In the genomic region with DNA sequence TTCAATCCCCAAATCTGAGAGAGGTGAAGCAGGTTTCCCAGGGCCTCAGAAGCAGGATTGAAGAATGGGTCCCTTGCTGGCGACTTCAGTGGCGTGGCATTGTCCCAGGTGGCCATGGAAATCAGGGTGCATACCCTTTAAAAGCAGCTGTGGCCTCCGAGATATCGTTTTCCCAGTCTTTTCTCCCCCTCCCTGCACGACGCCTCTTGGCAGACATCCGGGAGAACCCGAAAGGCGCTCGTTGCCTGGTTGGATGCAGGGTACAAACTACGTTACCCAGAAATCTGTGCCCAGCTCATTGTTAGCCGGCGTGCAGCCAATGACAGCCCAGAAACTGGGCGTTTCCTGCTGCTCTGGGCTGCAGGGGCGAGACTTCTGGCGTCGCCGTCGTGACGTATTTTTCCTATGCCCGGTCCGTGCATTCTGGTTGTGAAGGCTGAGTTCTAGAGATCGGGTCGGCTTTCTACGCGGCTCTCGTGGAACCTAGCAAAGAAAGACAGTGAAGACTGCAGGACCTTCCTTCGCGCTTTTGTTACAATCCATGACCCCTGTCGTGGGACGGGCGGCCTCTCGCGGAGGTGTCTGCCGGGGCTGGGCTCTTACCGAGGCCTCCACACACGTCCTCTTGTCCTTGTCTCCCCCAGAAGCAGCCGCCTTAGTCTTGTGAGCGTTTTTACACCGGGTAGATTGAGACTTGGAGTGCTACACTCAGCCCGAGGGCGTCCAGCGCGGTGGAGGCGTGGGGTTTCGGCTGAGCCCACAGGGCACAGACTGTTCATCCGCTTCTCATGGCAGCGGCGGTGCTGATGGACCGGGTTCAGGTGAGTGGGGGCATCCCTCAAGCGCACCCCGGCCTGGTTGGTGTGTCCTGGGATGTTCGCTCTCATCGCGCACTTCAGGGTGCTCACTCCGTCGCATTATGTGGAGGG, we compare ENCODE assay signal across 1 cellular context.
TF ChIP-seq lines count a peak whose summit lies in the region.

A gene (plus strand): TSS at position 395 of the 929 bp plus-strand sequence. CDS start 394 bp downstream, at position 789.

TF ChIP-seq in HepG2, 621 proteins besides CTCF, POLR2A, EP300 and RAD21 (continued from another document and continues in another):
- TF ChIP-seq, protein P1, sequence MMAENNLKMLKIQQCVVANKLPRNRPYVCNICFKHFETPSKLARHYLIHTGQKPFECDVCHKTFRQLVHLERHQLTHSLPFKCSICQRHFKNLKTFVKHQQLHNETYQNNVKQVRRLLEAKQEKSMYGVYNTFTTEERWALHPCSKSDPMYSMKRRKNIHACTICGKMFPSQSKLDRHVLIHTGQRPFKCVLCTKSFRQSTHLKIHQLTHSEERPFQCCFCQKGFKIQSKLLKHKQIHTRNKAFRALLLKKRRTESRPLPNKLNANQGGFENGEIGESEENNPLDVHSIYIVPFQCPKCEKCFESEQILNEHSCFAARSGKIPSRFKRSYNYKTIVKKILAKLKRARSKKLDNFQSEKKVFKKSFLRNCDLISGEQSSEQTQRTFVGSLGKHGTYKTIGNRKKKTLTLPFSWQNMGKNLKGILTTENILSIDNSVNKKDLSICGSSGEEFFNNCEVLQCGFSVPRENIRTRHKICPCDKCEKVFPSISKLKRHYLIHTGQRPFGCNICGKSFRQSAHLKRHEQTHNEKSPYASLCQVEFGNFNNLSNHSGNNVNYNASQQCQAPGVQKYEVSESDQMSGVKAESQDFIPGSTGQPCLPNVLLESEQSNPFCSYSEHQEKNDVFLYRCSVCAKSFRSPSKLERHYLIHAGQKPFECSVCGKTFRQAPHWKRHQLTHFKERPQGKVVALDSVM (CRISPR knock-in tag; IDR thresholded peaks at IDR 0.05), result no peak
- TF ChIP-seq, protein P2, sequence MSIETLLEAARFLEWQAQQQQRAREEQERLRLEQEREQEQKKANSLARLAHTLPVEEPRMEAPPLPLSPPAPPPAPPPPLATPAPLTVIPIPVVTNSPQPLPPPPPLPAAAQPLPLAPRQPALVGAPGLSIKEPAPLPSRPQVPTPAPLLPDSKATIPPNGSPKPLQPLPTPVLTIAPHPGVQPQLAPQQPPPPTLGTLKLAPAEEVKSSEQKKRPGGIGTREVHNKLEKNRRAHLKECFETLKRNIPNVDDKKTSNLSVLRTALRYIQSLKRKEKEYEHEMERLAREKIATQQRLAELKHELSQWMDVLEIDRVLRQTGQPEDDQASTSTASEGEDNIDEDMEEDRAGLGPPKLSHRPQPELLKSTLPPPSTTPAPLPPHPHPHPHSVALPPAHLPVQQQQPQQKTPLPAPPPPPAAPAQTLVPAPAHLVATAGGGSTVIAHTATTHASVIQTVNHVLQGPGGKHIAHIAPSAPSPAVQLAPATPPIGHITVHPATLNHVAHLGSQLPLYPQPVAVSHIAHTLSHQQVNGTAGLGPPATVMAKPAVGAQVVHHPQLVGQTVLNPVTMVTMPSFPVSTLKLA (IDR thresholded peaks at IDR 0.05), result peak; percentile 23; the same call in 1 of the 2 replicates
- TF ChIP-seq, protein P3, sequence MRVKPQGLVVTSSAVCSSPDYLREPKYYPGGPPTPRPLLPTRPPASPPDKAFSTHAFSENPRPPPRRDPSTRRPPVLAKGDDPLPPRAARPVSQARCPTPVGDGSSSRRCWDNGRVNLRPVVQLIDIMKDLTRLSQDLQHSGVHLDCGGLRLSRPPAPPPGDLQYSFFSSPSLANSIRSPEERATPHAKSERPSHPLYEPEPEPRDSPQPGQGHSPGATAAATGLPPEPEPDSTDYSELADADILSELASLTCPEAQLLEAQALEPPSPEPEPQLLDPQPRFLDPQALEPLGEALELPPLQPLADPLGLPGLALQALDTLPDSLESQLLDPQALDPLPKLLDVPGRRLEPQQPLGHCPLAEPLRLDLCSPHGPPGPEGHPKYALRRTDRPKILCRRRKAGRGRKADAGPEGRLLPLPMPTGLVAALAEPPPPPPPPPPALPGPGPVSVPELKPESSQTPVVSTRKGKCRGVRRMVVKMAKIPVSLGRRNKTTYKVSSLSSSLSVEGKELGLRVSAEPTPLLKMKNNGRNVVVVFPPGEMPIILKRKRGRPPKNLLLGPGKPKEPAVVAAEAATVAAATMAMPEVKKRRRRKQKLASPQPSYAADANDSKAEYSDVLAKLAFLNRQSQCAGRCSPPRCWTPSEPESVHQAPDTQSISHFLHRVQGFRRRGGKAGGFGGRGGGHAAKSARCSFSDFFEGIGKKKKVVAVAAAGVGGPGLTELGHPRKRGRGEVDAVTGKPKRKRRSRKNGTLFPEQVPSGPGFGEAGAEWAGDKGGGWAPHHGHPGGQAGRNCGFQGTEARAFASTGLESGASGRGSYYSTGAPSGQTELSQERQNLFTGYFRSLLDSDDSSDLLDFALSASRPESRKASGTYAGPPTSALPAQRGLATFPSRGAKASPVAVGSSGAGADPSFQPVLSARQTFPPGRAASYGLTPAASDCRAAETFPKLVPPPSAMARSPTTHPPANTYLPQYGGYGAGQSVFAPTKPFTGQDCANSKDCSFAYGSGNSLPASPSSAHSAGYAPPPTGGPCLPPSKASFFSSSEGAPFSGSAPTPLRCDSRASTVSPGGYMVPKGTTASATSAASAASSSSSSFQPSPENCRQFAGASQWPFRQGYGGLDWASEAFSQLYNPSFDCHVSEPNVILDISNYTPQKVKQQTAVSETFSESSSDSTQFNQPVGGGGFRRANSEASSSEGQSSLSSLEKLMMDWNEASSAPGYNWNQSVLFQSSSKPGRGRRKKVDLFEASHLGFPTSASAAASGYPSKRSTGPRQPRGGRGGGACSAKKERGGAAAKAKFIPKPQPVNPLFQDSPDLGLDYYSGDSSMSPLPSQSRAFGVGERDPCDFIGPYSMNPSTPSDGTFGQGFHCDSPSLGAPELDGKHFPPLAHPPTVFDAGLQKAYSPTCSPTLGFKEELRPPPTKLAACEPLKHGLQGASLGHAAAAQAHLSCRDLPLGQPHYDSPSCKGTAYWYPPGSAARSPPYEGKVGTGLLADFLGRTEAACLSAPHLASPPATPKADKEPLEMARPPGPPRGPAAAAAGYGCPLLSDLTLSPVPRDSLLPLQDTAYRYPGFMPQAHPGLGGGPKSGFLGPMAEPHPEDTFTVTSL (CRISPR knock-in tag; IDR thresholded peaks at IDR 0.05; ENCODE audit: borderline replicate concordance), result no peak
- TF ChIP-seq PITX1 (CRISPR knock-in tag; IDR thresholded peaks at IDR 0.05) (no peak), FOSL1 (CRISPR knock-in tag; IDR thresholded peaks at IDR 0.05; ENCODE audit: borderline replicate concordance) (no peak), SRF (IDR thresholded peaks at IDR 0.05; ENCODE audit: low read depth, low read length) (no peak), ZNF616 (CRISPR knock-in tag; IDR thresholded peaks at IDR 0.05; ENCODE audit: low read depth) (no peak), ZNF891 (CRISPR knock-in tag; IDR thresholded peaks at IDR 0.05) (no peak), SP140L (CRISPR knock-in tag; IDR thresholded peaks at IDR 0.05; ENCODE audit: borderline replicate concordance) (no peak), ZSCAN29 (CRISPR knock-in tag; conservative IDR thresholded peaks at IDR 0.05) (peak; percentile 40; the same call in 1 of the 2 replicates), ZNF468 (CRISPR knock-in tag; IDR thresholded peaks at IDR 0.05) (0 out of 2 replicates have a peak, but pooled peaks have one; percentile 39), ATRX (CRISPR knock-in tag; IDR thresholded peaks at IDR 0.05; ENCODE audit: borderline replicate concordance) (no peak), CHD4 (IDR thresholded peaks at IDR 0.05; ENCODE audit: borderline replicate concordance, low read length) (no peak), ZNF230 (CRISPR knock-in tag; IDR thresholded peaks at IDR 0.05) (peak; percentile 78; the same call in 1 of the 2 replicates), SOX5 (CRISPR knock-in tag; IDR thresholded peaks at IDR 0.05; ENCODE audit: borderline replicate concordance) (peak; percentile 76), FOXO1 (CRISPR knock-in tag; IDR thresholded peaks at IDR 0.05) (peak; percentile 3; the same call in 1 of the 2 replicates), SCMH1 (CRISPR knock-in tag; IDR thresholded peaks at IDR 0.05; ENCODE audit: borderline replicate concordance) (no peak), PHF8 (CRISPR knock-in tag; IDR thresholded peaks at IDR 0.05) (peak; percentile 79), KDM4B (CRISPR knock-in tag; IDR thresholded peaks at IDR 0.05) (no peak), RBM39 (IDR thresholded peaks at IDR 0.05; ENCODE audit: low read depth, low read length, poor library complexity, severe bottlenecking) (peak; percentile 28)
- TF ChIP-seq, protein P4, sequence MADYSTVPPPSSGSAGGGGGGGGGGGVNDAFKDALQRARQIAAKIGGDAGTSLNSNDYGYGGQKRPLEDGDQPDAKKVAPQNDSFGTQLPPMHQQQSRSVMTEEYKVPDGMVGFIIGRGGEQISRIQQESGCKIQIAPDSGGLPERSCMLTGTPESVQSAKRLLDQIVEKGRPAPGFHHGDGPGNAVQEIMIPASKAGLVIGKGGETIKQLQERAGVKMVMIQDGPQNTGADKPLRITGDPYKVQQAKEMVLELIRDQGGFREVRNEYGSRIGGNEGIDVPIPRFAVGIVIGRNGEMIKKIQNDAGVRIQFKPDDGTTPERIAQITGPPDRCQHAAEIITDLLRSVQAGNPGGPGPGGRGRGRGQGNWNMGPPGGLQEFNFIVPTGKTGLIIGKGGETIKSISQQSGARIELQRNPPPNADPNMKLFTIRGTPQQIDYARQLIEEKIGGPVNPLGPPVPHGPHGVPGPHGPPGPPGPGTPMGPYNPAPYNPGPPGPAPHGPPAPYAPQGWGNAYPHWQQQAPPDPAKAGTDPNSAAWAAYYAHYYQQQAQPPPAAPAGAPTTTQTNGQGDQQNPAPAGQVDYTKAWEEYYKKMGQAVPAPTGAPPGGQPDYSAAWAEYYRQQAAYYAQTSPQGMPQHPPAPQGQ (CRISPR knock-in tag; IDR thresholded peaks at IDR 0.05; ENCODE audit: borderline replicate concordance), result no peak
- TF ChIP-seq, protein P5, sequence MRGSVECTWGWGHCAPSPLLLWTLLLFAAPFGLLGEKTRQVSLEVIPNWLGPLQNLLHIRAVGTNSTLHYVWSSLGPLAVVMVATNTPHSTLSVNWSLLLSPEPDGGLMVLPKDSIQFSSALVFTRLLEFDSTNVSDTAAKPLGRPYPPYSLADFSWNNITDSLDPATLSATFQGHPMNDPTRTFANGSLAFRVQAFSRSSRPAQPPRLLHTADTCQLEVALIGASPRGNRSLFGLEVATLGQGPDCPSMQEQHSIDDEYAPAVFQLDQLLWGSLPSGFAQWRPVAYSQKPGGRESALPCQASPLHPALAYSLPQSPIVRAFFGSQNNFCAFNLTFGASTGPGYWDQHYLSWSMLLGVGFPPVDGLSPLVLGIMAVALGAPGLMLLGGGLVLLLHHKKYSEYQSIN (CRISPR knock-in tag; IDR thresholded peaks at IDR 0.05; ENCODE audit: borderline replicate concordance), result no peak
- TF ChIP-seq, protein P6, sequence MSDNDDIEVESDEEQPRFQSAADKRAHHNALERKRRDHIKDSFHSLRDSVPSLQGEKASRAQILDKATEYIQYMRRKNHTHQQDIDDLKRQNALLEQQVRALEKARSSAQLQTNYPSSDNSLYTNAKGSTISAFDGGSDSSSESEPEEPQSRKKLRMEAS (IDR thresholded peaks at IDR 0.05), result peak; percentile 84
- TF ChIP-seq, protein P7, sequence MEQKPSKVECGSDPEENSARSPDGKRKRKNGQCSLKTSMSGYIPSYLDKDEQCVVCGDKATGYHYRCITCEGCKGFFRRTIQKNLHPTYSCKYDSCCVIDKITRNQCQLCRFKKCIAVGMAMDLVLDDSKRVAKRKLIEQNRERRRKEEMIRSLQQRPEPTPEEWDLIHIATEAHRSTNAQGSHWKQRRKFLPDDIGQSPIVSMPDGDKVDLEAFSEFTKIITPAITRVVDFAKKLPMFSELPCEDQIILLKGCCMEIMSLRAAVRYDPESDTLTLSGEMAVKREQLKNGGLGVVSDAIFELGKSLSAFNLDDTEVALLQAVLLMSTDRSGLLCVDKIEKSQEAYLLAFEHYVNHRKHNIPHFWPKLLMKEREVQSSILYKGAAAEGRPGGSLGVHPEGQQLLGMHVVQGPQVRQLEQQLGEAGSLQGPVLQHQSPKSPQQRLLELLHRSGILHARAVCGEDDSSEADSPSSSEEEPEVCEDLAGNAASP (CRISPR knock-in tag; IDR thresholded peaks at IDR 0.05; ENCODE audit: borderline replicate concordance), result no peak
- TF ChIP-seq, protein P8, sequence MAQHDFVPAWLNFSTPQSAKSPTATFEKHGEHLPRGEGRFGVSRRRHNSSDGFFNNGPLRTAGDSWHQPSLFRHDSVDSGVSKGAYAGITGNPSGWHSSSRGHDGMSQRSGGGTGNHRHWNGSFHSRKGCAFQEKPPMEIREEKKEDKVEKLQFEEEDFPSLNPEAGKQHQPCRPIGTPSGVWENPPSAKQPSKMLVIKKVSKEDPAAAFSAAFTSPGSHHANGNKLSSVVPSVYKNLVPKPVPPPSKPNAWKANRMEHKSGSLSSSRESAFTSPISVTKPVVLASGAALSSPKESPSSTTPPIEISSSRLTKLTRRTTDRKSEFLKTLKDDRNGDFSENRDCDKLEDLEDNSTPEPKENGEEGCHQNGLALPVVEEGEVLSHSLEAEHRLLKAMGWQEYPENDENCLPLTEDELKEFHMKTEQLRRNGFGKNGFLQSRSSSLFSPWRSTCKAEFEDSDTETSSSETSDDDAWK (CRISPR knock-in tag; IDR thresholded peaks at IDR 0.05), result no peak
- TF ChIP-seq, protein P9, sequence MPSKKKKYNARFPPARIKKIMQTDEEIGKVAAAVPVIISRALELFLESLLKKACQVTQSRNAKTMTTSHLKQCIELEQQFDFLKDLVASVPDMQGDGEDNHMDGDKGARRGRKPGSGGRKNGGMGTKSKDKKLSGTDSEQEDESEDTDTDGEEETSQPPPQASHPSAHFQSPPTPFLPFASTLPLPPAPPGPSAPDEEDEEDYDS (CRISPR knock-in tag; IDR thresholded peaks at IDR 0.05), result peak; percentile 51; the same call in 1 of the 2 replicates
- TF ChIP-seq, protein P10, sequence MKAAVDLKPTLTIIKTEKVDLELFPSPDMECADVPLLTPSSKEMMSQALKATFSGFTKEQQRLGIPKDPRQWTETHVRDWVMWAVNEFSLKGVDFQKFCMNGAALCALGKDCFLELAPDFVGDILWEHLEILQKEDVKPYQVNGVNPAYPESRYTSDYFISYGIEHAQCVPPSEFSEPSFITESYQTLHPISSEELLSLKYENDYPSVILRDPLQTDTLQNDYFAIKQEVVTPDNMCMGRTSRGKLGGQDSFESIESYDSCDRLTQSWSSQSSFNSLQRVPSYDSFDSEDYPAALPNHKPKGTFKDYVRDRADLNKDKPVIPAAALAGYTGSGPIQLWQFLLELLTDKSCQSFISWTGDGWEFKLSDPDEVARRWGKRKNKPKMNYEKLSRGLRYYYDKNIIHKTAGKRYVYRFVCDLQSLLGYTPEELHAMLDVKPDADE (CRISPR knock-in tag; IDR thresholded peaks at IDR 0.05), result no peak
- TF ChIP-seq, protein P11, sequence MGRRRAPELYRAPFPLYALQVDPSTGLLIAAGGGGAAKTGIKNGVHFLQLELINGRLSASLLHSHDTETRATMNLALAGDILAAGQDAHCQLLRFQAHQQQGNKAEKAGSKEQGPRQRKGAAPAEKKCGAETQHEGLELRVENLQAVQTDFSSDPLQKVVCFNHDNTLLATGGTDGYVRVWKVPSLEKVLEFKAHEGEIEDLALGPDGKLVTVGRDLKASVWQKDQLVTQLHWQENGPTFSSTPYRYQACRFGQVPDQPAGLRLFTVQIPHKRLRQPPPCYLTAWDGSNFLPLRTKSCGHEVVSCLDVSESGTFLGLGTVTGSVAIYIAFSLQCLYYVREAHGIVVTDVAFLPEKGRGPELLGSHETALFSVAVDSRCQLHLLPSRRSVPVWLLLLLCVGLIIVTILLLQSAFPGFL (CRISPR knock-in tag; IDR thresholded peaks at IDR 0.05), result no peak
- TF ChIP-seq, protein P12, sequence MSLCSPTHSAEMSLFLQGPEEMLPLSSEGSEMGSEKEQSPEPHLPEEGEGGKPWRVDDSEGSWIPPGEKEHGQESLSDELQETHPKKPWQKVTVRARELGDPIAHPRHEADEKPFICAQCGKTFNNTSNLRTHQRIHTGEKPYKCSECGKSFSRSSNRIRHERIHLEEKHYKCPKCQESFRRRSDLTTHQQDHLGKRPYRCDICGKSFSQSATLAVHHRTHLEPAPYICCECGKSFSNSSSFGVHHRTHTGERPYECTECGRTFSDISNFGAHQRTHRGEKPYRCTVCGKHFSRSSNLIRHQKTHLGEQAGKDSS (CRISPR knock-in tag; IDR thresholded peaks at IDR 0.05; ENCODE audit: borderline replicate concordance, low read depth), result 0 out of 2 replicates have a peak, but pooled peaks have one; percentile 20
